ENCODE assay signal across 8 cellular contexts in the genomic region with DNA sequence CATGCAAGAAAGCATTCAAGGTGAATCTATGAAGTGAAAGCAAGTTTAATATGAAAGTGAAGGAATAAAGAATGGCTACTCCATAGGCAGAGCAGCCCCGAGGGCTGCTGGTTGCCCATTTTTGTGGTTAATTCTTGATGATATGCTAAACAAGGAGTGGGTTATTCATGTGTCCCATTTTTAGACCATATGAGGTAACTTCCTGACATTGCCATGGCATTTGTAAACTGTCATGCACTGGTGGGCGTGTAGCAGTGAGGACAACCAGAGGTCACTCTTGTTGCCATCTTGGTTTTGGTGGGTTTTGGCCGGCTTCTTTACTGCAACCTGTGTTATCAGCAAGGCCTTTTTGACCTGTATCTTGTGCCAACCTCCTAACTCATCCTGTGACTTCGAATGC. TPM values are rescaled to one million over a fixed set of nuclear protein-coding genes. Genes with fewer than 3 reads are reported as not detected.
DNase-seq lines count a peak whose midpoint lies in the region; ATAC-seq, FAIRE-seq and TF ChIP-seq lines count a peak whose summit lies in the region.
"Not testable (repeated sequence)": the region's sequence is repeated elsewhere in the genome, so short reads cannot be mapped to it uniquely, and the experiment has no call there.

No MANE protein-coding gene starts in this region.

- not testable (repeated sequence) for TF ChIP-seq POLR2A in endothelial cell of umbilical vein (IDR thresholded peaks at IDR 0.05; ENCODE audit: low read depth, low read length)

- not testable (repeated sequence) for ATAC-seq in upper lobe of right lung

- not testable (repeated sequence) for H4K20me1 ChIP-seq in endothelial cell of umbilical vein (replicated peaks; ENCODE audit: control insufficient read depth, extremely low read depth, insufficient read depth, low read length)

- not testable (repeated sequence) for TF ChIP-seq CTCF in endothelial cell of umbilical vein (IDR thresholded peaks at IDR 0.05; ENCODE audit: extremely low read depth in 1 of 2, insufficient read depth in 1 of 2, low read depth in 1 of 2, low read length in 2 of 2); neutrophil (IDR thresholded peaks at IDR 0.05); upper lobe of right lung (IDR thresholded peaks at IDR 0.05)

- POLR2A ChIA-PET in activated CD4-positive, alpha-beta T cell treated with anti-CD3 and anti-CD28 coated beads, Interleukin-2, amount 10 ng/mL, durations not matched to agents 7 days and 5 days (lab: Charles Lee) = not testable (repeated sequence)
- POLR2A ChIA-PET in endothelial cell of umbilical vein (lab: Charles Lee) = interaction anchor here (0.9 kb wide), 1 partner anchor 50 kb away, joined by 3 read pairs; no protein-coding TSS in a partner anchor

- H3K4me3 Mint-ChIP-seq in activated CD4-positive, alpha-beta T cell treated with anti-CD3 and anti-CD28 coated beads, Interleukin-2, amount 10 ng/mL, durations not matched to agents 7 days and 5 days = not testable (repeated sequence)

- H3K27me3 Mint-ChIP-seq in activated CD4-positive, alpha-beta T cell treated with anti-CD3 and anti-CD28 coated beads, Interleukin-2, amount 10 ng/mL, durations not matched to agents 7 days and 5 days = not testable (repeated sequence)

- H2AFZ ChIP-seq in endothelial cell of umbilical vein (ENCODE audit: low read depth, low read length) = not testable (repeated sequence)

- H3K9me1 ChIP-seq in endothelial cell of umbilical vein (replicated peaks; ENCODE audit: control insufficient read depth, extremely low read depth, insufficient read depth, low read length) = not testable (repeated sequence)

- H3K9me3 ChIP-seq in endothelial cell of umbilical vein (replicated peaks; ENCODE audit: control insufficient read depth, insufficient read depth, low read length); neutrophil; upper lobe of right lung: not testable (repeated sequence)

- H3K4me2 ChIP-seq in endothelial cell of umbilical vein (ENCODE audit: insufficient read depth, low read length) = not testable (repeated sequence)

- intact Hi-C loops in endothelial cell of umbilical vein (cut with micrococcal nuclease); upper lobe of right lung (cut with DNase I): not testable (repeated sequence)

- not testable (repeated sequence) for H3K36me3 Mint-ChIP-seq in activated CD4-positive, alpha-beta T cell treated with anti-CD3 and anti-CD28 coated beads, Interleukin-2, amount 10 ng/mL, durations not matched to agents 7 days and 5 days (ENCODE audit: low read depth)

- peak overlapping the region; percentile 0 for H3K27ac Mint-ChIP-seq in activated CD4-positive, alpha-beta T cell treated with anti-CD3 and anti-CD28 coated beads, Interleukin-2, amount 10 ng/mL, durations not matched to agents 7 days and 5 days

- peaks cover 28% of the 10 kb centered on the region for H3K4me1 Mint-ChIP-seq in activated CD4-positive, alpha-beta T cell treated with anti-CD3 and anti-CD28 coated beads, Interleukin-2, amount 10 ng/mL, durations not matched to agents 7 days and 5 days

- not testable (repeated sequence) for H3K36me3 ChIP-seq in endothelial cell of umbilical vein (ENCODE audit: control insufficient read depth in 2 of 2, extremely low read depth in 1 of 2, insufficient read depth in 2 of 2, low read length in 2 of 2); neutrophil; upper lobe of right lung

- DNase-seq in CD1c-positive myeloid dendritic cell (ENCODE audit: extremely low spot score) = peak; percentile 48
- peak; percentile 32 for DNase-seq in HT1080 (ENCODE audit: low read depth)
- DNase-seq in NCI-H226 = peak; percentile 48
- not testable (repeated sequence) for DNase-seq in activated CD4-positive, alpha-beta T cell treated with anti-CD3 and anti-CD28 coated beads, Interleukin-2, amount 10 ng/mL, durations not matched to agents 7 days and 5 days; endothelial cell of umbilical vein (ENCODE audit: low read depth, low spot score); upper lobe of right lung
- peak; percentile 43 for DNase-seq in kidney tubule cell (ENCODE audit: low spot score)

- CTCF ChIA-PET in activated CD4-positive, alpha-beta T cell treated with anti-CD3 and anti-CD28 coated beads, Interleukin-2, amount 10 ng/mL, durations not matched to agents 7 days and 5 days (lab: Charles Lee); endothelial cell of umbilical vein (lab: Charles Lee): not testable (repeated sequence)

- not testable (repeated sequence) for H3K4me3 ChIP-seq in endothelial cell of umbilical vein (replicated peaks in 1 of 3; ENCODE audit: insufficient read depth in 1 of 3, low read depth in 1 of 3, low read length in 3 of 3); neutrophil (ENCODE audit: low read depth in 1 of 2, low read length in 1 of 2); upper lobe of right lung

- not testable (repeated sequence) for H3K9ac ChIP-seq in endothelial cell of umbilical vein (replicated peaks; ENCODE audit: extremely low read depth, insufficient read depth, low read length)

- H3K27me3 ChIP-seq in endothelial cell of umbilical vein (ENCODE audit: control insufficient read depth in 2 of 2, insufficient read depth in 2 of 2, low read length in 2 of 2); neutrophil; upper lobe of right lung: not testable (repeated sequence)

- H3K27ac ChIP-seq in endothelial cell of umbilical vein (ENCODE audit: insufficient read depth, low read depth, low read length) (peak overlapping the region; percentile 73), neutrophil (peak overlapping the region; percentile 75), upper lobe of right lung (peak overlapping the region; percentile 58)

- not testable (repeated sequence) for FAIRE-seq in endothelial cell of umbilical vein (lab: Jason Lieb, UNC)

- not testable (repeated sequence) for BruUV-seq in endothelial cell of umbilical vein (replicated peaks; lab: Mats Ljungman, UMichigan)

- not testable (repeated sequence) for H3K79me2 ChIP-seq in endothelial cell of umbilical vein (ENCODE audit: control insufficient read depth, insufficient read depth, low read length)

- peaks cover 18% of the 10 kb centered on the region for H3K4me1 ChIP-seq in endothelial cell of umbilical vein (ENCODE audit: control insufficient read depth, extremely low read depth, insufficient read depth, low read length)
- peaks cover 18 to 26% of the 10 kb centered on the region in 2 experiments for H3K4me1 ChIP-seq in neutrophil (ENCODE audit: control insufficient read depth in 1 of 2, insufficient read depth in 1 of 2, low read depth in 1 of 2, low read length in 1 of 2)
- H3K4me1 ChIP-seq in upper lobe of right lung = not testable (repeated sequence)

- peaks cover 14% of the 10 kb centered on the region for H3K9me3 Mint-ChIP-seq in activated CD4-positive, alpha-beta T cell treated with anti-CD3 and anti-CD28 coated beads, Interleukin-2, amount 10 ng/mL, durations not matched to agents 7 days and 5 days

- dilution Hi-C loops in endothelial cell of umbilical vein (cut with MboI; ENCODE audit: extremely low pct_ligation_motif_present, low sequenced_read_pairs) = not testable (repeated sequence)

RNA-seq across cellular contexts. Expression of gene STIM2, which starts 49.1 kb away (rescaled TPM):
- total RNA-seq in HT1080 (2014; rRNA removed; shearing (Covaris generic)) = 13.1 and 16.1 TPM in 2 replicates
- 7.2 and 9.7 TPM in 2 replicates for polyA plus RNA-seq in HT1080 (2015; cell fraction: cytosol; rRNA removed)
- 23.8 and 28.3 TPM in 2 replicates for polyA plus RNA-seq in HT1080 (2015; cell fraction: nucleus; rRNA removed)
- total RNA-seq in activated CD4-positive, alpha-beta T cell treated with anti-CD3 and anti-CD28 coated beads, Interleukin-2, amount 10 ng/mL, durations not matched to agents 7 days and 5 days = 10 to 100 TPM; 56.2 to 61.0 TPM
- total RNA-seq in endothelial cell of umbilical vein (21.2 and 23.6 TPM in 2 replicates), upper lobe of right lung (36.7 TPM)
- polyA plus RNA-seq in endothelial cell of umbilical vein = 21.0 and 25.0 TPM in 2 replicates
- 10.8 and 11.2 TPM in 2 replicates for polyA plus RNA-seq in endothelial cell of umbilical vein (2011; cell fraction: cytosol; rRNA removed)
- polyA plus RNA-seq in endothelial cell of umbilical vein (2011; cell fraction: nucleus; rRNA removed) = 43.9 and 48.7 TPM in 2 replicates
- 9.6 and 13.1 TPM in 2 replicates for polyA plus RNA-seq in endothelial cell of umbilical vein (2012)
- polyA minus RNA-seq in endothelial cell of umbilical vein = 20.1 and 20.2 TPM in 2 replicates
- 7.6 TPM for polyA minus RNA-seq in endothelial cell of umbilical vein (2011; cell fraction: cytosol; rRNA and poly(A)+ RNA removed)
- polyA minus RNA-seq in endothelial cell of umbilical vein (2011; cell fraction: nucleus; rRNA and poly(A)+ RNA removed) = 34.5 and 40.2 TPM in 2 replicates
